ENCODE assay signal across 1 cellular context in the genomic region with DNA sequence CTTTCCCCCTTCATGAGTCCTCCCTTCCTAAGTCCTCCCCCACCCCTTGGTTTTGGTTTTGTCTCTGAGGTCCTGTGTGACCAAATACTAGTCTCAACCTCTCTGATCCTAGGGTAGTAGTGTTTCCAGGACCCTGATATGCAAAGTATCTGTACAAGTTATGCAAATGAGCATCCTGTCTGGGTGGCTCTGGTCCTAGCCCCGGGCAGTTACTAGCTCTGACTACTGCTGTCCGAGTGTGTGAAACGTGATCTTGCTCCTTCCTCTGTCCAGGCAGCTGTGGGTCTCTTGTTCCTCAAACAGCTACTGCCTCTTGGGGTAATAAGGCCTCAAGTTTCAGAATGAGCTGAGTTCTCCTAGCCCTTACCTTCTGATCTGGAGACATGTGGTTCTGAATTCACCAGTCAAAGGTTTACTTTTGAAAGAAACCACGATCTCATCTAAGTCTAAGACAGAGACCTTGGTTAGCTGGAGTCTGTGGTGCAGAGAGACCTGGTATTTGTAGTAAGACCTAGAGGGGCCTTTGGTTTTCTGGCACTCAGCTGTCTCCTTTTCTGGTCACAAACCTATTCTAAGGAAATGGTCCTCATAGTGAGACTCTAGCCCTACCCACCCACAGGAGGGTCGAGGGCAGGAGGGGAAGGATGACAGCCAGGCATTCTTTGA.
A peak's percentile ranks its signal among the peaks of the same experiment; 100 is the strongest.
TF ChIP-seq lines count a peak whose summit lies in the region.

No MANE protein-coding gene starts in this region.

TF ChIP-seq in K562, 482 proteins besides CTCF, POLR2A, EP300 and RAD21 (continued from another document):
- no peak for TF ChIP-seq ESRRB (CRISPR knock-in tag; IDR thresholded peaks at IDR 0.05; ENCODE audit: borderline replicate concordance)
- TF ChIP-seq SRSF9 (IDR thresholded peaks at IDR 0.05; ENCODE audit: borderline replicate concordance, low read depth, low read length): no peak
- TF ChIP-seq, protein P1, sequence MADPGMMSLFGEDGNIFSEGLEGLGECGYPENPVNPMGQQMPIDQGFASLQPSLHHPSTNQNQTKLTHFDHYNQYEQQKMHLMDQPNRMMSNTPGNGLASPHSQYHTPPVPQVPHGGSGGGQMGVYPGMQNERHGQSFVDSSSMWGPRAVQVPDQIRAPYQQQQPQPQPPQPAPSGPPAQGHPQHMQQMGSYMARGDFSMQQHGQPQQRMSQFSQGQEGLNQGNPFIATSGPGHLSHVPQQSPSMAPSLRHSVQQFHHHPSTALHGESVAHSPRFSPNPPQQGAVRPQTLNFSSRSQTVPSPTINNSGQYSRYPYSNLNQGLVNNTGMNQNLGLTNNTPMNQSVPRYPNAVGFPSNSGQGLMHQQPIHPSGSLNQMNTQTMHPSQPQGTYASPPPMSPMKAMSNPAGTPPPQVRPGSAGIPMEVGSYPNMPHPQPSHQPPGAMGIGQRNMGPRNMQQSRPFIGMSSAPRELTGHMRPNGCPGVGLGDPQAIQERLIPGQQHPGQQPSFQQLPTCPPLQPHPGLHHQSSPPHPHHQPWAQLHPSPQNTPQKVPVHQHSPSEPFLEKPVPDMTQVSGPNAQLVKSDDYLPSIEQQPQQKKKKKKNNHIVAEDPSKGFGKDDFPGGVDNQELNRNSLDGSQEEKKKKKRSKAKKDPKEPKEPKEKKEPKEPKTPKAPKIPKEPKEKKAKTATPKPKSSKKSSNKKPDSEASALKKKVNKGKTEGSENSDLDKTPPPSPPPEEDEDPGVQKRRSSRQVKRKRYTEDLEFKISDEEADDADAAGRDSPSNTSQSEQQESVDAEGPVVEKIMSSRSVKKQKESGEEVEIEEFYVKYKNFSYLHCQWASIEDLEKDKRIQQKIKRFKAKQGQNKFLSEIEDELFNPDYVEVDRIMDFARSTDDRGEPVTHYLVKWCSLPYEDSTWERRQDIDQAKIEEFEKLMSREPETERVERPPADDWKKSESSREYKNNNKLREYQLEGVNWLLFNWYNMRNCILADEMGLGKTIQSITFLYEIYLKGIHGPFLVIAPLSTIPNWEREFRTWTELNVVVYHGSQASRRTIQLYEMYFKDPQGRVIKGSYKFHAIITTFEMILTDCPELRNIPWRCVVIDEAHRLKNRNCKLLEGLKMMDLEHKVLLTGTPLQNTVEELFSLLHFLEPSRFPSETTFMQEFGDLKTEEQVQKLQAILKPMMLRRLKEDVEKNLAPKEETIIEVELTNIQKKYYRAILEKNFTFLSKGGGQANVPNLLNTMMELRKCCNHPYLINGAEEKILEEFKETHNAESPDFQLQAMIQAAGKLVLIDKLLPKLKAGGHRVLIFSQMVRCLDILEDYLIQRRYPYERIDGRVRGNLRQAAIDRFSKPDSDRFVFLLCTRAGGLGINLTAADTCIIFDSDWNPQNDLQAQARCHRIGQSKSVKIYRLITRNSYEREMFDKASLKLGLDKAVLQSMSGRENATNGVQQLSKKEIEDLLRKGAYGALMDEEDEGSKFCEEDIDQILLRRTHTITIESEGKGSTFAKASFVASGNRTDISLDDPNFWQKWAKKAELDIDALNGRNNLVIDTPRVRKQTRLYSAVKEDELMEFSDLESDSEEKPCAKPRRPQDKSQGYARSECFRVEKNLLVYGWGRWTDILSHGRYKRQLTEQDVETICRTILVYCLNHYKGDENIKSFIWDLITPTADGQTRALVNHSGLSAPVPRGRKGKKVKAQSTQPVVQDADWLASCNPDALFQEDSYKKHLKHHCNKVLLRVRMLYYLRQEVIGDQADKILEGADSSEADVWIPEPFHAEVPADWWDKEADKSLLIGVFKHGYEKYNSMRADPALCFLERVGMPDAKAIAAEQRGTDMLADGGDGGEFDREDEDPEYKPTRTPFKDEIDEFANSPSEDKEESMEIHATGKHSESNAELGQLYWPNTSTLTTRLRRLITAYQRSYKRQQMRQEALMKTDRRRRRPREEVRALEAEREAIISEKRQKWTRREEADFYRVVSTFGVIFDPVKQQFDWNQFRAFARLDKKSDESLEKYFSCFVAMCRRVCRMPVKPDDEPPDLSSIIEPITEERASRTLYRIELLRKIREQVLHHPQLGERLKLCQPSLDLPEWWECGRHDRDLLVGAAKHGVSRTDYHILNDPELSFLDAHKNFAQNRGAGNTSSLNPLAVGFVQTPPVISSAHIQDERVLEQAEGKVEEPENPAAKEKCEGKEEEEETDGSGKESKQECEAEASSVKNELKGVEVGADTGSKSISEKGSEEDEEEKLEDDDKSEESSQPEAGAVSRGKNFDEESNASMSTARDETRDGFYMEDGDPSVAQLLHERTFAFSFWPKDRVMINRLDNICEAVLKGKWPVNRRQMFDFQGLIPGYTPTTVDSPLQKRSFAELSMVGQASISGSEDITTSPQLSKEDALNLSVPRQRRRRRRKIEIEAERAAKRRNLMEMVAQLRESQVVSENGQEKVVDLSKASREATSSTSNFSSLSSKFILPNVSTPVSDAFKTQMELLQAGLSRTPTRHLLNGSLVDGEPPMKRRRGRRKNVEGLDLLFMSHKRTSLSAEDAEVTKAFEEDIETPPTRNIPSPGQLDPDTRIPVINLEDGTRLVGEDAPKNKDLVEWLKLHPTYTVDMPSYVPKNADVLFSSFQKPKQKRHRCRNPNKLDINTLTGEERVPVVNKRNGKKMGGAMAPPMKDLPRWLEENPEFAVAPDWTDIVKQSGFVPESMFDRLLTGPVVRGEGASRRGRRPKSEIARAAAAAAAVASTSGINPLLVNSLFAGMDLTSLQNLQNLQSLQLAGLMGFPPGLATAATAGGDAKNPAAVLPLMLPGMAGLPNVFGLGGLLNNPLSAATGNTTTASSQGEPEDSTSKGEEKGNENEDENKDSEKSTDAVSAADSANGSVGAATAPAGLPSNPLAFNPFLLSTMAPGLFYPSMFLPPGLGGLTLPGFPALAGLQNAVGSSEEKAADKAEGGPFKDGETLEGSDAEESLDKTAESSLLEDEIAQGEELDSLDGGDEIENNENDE (IDR thresholded peaks at IDR 0.05; ENCODE audit: low read depth, low read length): no peak
- TF ChIP-seq, protein P2, sequence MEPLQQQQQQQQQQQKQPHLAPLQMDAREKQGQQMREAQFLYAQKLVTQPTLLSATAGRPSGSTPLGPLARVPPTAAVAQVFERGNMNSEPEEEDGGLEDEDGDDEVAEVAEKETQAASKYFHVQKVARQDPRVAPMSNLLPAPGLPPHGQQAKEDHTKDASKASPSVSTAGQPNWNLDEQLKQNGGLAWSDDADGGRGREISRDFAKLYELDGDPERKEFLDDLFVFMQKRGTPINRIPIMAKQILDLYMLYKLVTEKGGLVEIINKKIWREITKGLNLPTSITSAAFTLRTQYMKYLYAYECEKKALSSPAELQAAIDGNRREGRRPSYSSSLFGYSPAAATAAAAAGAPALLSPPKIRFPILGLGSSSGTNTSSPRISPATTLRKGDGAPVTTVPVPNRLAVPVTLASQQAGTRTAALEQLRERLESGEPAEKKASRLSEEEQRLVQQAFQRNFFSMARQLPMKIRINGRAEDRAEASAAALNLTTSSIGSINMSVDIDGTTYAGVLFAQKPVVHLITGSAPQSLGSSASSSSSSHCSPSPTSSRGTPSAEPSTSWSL (CRISPR knock-in tag; IDR thresholded peaks at IDR 0.05; ENCODE audit: borderline replicate concordance): no peak
- no peak for TF ChIP-seq NBN (IDR thresholded peaks at IDR 0.05; ENCODE audit: low read depth)
- TF ChIP-seq BRD9 (IDR thresholded peaks at IDR 0.05; ENCODE audit: low read depth, partially characterized antibody): no peak
- TF ChIP-seq, protein P3, sequence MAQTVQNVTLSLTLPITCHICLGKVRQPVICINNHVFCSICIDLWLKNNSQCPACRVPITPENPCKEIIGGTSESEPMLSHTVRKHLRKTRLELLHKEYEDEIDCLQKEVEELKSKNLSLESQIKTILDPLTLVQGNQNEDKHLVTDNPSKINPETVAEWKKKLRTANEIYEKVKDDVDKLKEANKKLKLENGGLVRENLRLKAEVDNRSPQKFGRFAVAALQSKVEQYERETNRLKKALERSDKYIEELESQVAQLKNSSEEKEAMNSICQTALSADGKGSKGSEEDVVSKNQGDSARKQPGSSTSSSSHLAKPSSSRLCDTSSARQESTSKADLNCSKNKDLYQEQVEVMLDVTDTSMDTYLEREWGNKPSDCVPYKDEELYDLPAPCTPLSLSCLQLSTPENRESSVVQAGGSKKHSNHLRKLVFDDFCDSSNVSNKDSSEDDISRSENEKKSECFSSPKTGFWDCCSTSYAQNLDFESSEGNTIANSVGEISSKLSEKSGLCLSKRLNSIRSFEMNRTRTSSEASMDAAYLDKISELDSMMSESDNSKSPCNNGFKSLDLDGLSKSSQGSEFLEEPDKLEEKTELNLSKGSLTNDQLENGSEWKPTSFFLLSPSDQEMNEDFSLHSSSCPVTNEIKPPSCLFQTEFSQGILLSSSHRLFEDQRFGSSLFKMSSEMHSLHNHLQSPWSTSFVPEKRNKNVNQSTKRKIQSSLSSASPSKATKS (CRISPR knock-in tag; IDR thresholded peaks at IDR 0.05): no peak
- peak; percentile 58 for TF ChIP-seq ZFP36 (IDR thresholded peaks at IDR 0.05; ENCODE audit: low read depth, low read length, partially characterized antibody)
- no peak for TF ChIP-seq MAFK (IDR thresholded peaks at IDR 0.05; ENCODE audit: low read length)
- TF ChIP-seq MIER1 (IDR thresholded peaks at IDR 0.05; ENCODE audit: low read depth): no peak
- TF ChIP-seq ZZZ3 (IDR thresholded peaks at IDR 0.05): no peak
- TF ChIP-seq, protein P4, sequence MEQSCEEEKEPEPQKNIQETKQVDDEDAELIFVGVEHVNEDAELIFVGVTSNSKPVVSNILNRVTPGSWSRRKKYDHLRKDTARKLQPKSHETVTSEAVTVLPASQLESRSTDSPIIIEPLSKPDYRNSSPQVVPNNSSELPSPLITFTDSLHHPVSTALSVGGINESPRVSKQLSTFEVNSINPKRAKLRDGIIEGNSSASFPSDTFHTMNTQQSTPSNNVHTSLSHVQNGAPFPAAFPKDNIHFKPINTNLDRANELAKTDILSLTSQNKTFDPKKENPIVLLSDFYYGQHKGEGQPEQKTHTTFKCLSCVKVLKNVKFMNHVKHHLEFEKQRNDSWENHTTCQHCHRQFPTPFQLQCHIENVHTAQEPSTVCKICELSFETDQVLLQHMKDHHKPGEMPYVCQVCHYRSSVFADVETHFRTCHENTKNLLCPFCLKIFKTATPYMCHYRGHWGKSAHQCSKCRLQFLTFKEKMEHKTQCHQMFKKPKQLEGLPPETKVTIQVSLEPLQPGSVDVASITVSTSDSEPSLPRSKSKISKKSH (CRISPR knock-in tag; IDR thresholded peaks at IDR 0.05): no peak
- TF ChIP-seq STAT5A (IDR thresholded peaks at IDR 0.05; ENCODE audit: borderline replicate concordance, low read length): no peak
- TF ChIP-seq CBX5 (IDR thresholded peaks at IDR 0.05; ENCODE audit: borderline replicate concordance, low read depth): no peak
- TF ChIP-seq PCBP2 (IDR thresholded peaks at IDR 0.05; ENCODE audit: low read depth, low read length, poor library complexity, severe bottlenecking): no peak
